ENCODE assay signal across 13 cellular contexts in the genomic region with DNA sequence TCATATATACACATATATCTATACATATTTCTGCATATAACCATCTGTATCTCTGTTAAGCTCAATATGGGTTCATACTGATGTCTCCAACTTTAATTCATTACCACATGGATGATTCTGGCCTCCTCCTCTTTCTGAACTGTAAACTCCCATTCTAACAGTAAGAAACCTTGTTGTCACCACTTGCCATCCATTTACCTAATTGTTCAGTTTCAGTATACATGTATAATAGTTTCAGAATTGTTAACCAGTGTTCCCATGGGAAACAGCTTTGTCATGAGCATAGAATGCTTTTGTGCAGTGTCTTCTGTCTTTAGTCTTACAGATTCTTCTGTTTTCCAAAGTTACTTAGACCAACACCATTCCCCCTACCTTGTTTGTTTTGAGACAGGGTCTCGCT. TPM values are rescaled to one million over a fixed set of nuclear protein-coding genes. Genes with fewer than 3 reads are reported as not detected.
A peak's percentile ranks its signal among the peaks of the same experiment; 100 is the strongest.
DNase-seq lines count a peak whose midpoint lies in the region; ATAC-seq and TF ChIP-seq lines count a peak whose summit lies in the region.
"Had no signal": no experiment of that assay in that cellular context is flagged by ENCODE, and none has a peak within 500 bp of the region (broad histone marks: within the 10 kb centered on the region; RNA-seq: fewer than 3 reads in every experiment).

No MANE protein-coding gene starts in this region.

- CTCF ChIA-PET in PC-9 (lab: Charles Lee) = no interaction called here

- no peaks in the 10 kb centered on the region for H3F3A ChIP-seq in PC-9 (ENCODE audit: insufficient read depth, low read depth)

- no peak overlapping the region for H3K4me3 Mint-ChIP-seq in T-helper 17 cell
- H3K4me3 Mint-ChIP-seq in chondrocyte (ENCODE audit: unreplicated experiment) = no peak overlapping the region

- H3K4me2 ChIP-seq in PC-9 = no peak overlapping the region

- H3K9me3 Mint-ChIP-seq in chondrocyte (ENCODE audit: low read depth) = no peaks in the 10 kb centered on the region

- H3K27me3 ChIP-seq in PC-9 (ENCODE audit: insufficient read depth, low read depth) = no peaks in the 10 kb centered on the region

- TF ChIP-seq CTCF in chondrocyte (IDR thresholded peaks at IDR 0.05) = no peak
- no peak for TF ChIP-seq CTCF in PC-9 (conservative IDR thresholded peaks at IDR 0.05)

- no peaks in the 10 kb centered on the region for H3K79me2 ChIP-seq in PC-9 (ENCODE audit: low read depth)

- H3K36me3 ChIP-seq in PC-9 (ENCODE audit: low read depth) = no peaks in the 10 kb centered on the region

- no peaks in the 10 kb centered on the region for H3K4me1 ChIP-seq in PC-9 (replicated peaks; ENCODE audit: insufficient read depth)

- H2AFZ ChIP-seq in PC-9 = no peak overlapping the region

- no peak overlapping the region for H3K4me3 ChIP-seq in PC-9

- DNase-seq in T-helper 17 cell (no peak), chondrocyte (ENCODE audit: low spot score) (no peak), NCI-H187 (lab: John Stamatoyannopoulos, UW) (no peak), PC-9 (no peak), amniotic stem cell (lab: John Stamatoyannopoulos, UW) (no peak)
- DNase-seq: activated CD4-positive, alpha-beta T cell treated with anti-CD3 and anti-CD28 coated beads, Interleukin-2, amount 50 U/mL, for 4 hours; activated naive CD4-positive, alpha-beta T cell treated with anti-CD3 and anti-CD28 coated beads, Interleukin-2, amount 50 U/mL, for 16 hours; NCI-H226; stimulated activated CD4-positive, alpha-beta T cell treated with anti-CD3 and anti-CD28 coated beads, Interleukin-2, amount 100 ng/mL, for 48 hours had no signal

- POLR2A ChIA-PET in PC-9 (lab: Charles Lee; ENCODE audit: unreplicated experiment) = no interaction called here

- H3K4me1 Mint-ChIP-seq in T-helper 17 cell (no peaks in the 10 kb centered on the region), chondrocyte (ENCODE audit: low read depth) (no peaks in the 10 kb centered on the region)

- H3K27me3 Mint-ChIP-seq in T-helper 17 cell (no peaks in the 10 kb centered on the region), chondrocyte (ENCODE audit: low read depth) (no peaks in the 10 kb centered on the region)

- ATAC-seq in GM18517 (IDR thresholded peaks at IDR 0.05; ENCODE audit: unreplicated experiment) = peak; percentile 81
- peak; percentile 72 for ATAC-seq in GM21360 (IDR thresholded peaks at IDR 0.05; ENCODE audit: unreplicated experiment)
- ATAC-seq in HG02973 (IDR thresholded peaks at IDR 0.05; ENCODE audit: unreplicated experiment) = peak; percentile 77
- no peak for ATAC-seq in T-helper 17 cell

- no peak overlapping the region for H3K27ac ChIP-seq in PC-9
- H3K27ac ChIP-seq: C4-2B had no signal

- no peaks in the 10 kb centered on the region for H4K20me1 ChIP-seq in PC-9 (ENCODE audit: insufficient read depth)

- H3K9me2 ChIP-seq in PC-9 (ENCODE audit: insufficient read depth) = no peaks in the 10 kb centered on the region

- peaks cover 5% of the 10 kb centered on the region for H3K36me3 Mint-ChIP-seq in T-helper 17 cell (ENCODE audit: low read depth)
- H3K36me3 Mint-ChIP-seq in chondrocyte (ENCODE audit: low read depth) = peaks cover 2% of the 10 kb centered on the region

- peak overlapping the region; percentile 41 for H3K27ac Mint-ChIP-seq in T-helper 17 cell
- H3K27ac Mint-ChIP-seq in chondrocyte (ENCODE audit: unreplicated experiment) = no peak overlapping the region

- intact Hi-C loops in PC-9 (cut with micrococcal nuclease; ENCODE audit: unreplicated experiment) = no loop called here

- no TSS peak for BruUV-seq in PC-9 (replicated peaks; lab: Mats Ljungman, UMichigan)

- no peaks in the 10 kb centered on the region for H3K9me3 ChIP-seq in T-helper 17 cell (ENCODE audit: control insufficient read depth, low read length, poor library complexity, severe bottlenecking)
- no peaks in the 10 kb centered on the region for H3K9me3 ChIP-seq in PC-9 (ENCODE audit: insufficient read depth, low read depth)

RNA-seq across cellular contexts. Expression of a gene that starts 35.9 kb away (rescaled TPM):
- 10 to 100 TPM; 23.9 to 26.3 TPM for total RNA-seq in T-helper 17 cell
- 19.0 to 20.7 TPM (median 20.4 TPM) in 3 replicates for total RNA-seq in chondrocyte
- total RNA-seq in PC-9 (2021) = 14.8 and 16.5 TPM in 2 replicates

RNA-seq across cellular contexts. Expression of a gene that starts 47.4 kb away (rescaled TPM):
- 10 to 100 TPM; 27.0 to 29.9 TPM for total RNA-seq in T-helper 17 cell
- total RNA-seq in chondrocyte = 25.4 to 28.9 TPM (median 27.6 TPM) in 3 replicates
- total RNA-seq in PC-9 (2021) = 23.7 and 26.2 TPM in 2 replicates
